ENCODE assay signal across 8 cellular contexts in genomic region chr2:8680931-8681760, GRCh38. TPM values are rescaled to one million over a fixed set of nuclear protein-coding genes. Genes with fewer than 3 reads are reported as not detected.
DNase-seq lines count a peak whose midpoint lies in the region; ATAC-seq and TF ChIP-seq lines count a peak whose summit lies in the region.

No MANE protein-coding gene starts in this region.

- TF ChIP-seq POLR2A in uterus (IDR thresholded peaks at IDR 0.05) = no peak

- TF ChIP-seq CTCF in DOHH2 (IDR thresholded peaks at IDR 0.05; ENCODE audit: low read depth, low read length, poor library complexity, severe bottlenecking) = no peak
- no peak for TF ChIP-seq CTCF in SK-N-SH (IDR thresholded peaks at IDR 0.05)
- TF ChIP-seq CTCF in cardiac muscle cell (IDR thresholded peaks at IDR 0.05; ENCODE audit: low read depth, low read length) = no peak
- TF ChIP-seq CTCF in uterus (IDR thresholded peaks at IDR 0.05) = no peak

- H4K20me1 ChIP-seq in DOHH2 (ENCODE audit: control insufficient read depth, insufficient read depth, low read depth, low read length) (peaks cover 7% of the 10 kb centered on the region; the same call in 1 of the 2 replicates), SK-N-SH (ENCODE audit: insufficient read depth) (peaks cover 33% of the 10 kb centered on the region)

- POLR2A ChIA-PET in SK-N-SH (lab: Yijun Ruan, JAX) = interaction anchor here (0.6 to 7.4 kb wide), 36 partner anchors 8 to 1673 kb away, joined by 3 to 154 read pairs (median 5); no protein-coding TSS in a partner anchor

- CTCF ChIA-PET in SK-N-SH (lab: Yijun Ruan, JAX) = interaction anchor here (0.6 to 4.9 kb wide), 15 partner anchors 8 to 1584 kb away, joined by 3 to 25 read pairs (median 4); no protein-coding TSS in a partner anchor

- H3K36me3 Mint-ChIP-seq in activated naive CD4-positive, alpha-beta T cell treated with anti-CD3 and anti-CD28 coated beads, Interleukin-2, amount 50 U/mL, for 72 hours = peaks cover 28 to 38% of the 10 kb centered on the region in 2 donors

- no peaks in the 10 kb centered on the region for H3K9me3 Mint-ChIP-seq in activated naive CD4-positive, alpha-beta T cell treated with anti-CD3 and anti-CD28 coated beads, Interleukin-2, amount 50 U/mL, for 72 hours

- H3K27ac ChIP-seq in DOHH2 (ENCODE audit: low read depth, low read length) (peak overlapping the region; percentile 79), SK-N-SH (ENCODE audit: low read depth in 2 of 2, low read length in 1 of 2) (peak overlapping the region; percentile 97 to 99), cardiac muscle cell (peak overlapping the region; percentile 100), uterus (peak overlapping the region; percentile 91 to 94)

- peak; percentile 18; the same call in 1 of the 2 replicates for TF ChIP-seq RAD21 in SK-N-SH (IDR thresholded peaks at IDR 0.05; ENCODE audit: low read length)

- H3K36me3 ChIP-seq in DOHH2 (ENCODE audit: control insufficient read depth, low read length) (peaks cover 18% of the 10 kb centered on the region), SK-N-SH (replicated peaks in 1 of 2; ENCODE audit: control insufficient read depth in 1 of 2, insufficient read depth in 2 of 2, low read length in 1 of 2) (peaks cover 0 to 20% of the 10 kb centered on the region in 2 experiments), cardiac muscle cell (no peaks in the 10 kb centered on the region), uterus (no peaks in the 10 kb centered on the region)

- peak overlapping the region; percentile 84 to 98 for H3K27ac Mint-ChIP-seq in activated naive CD4-positive, alpha-beta T cell treated with anti-CD3 and anti-CD28 coated beads, Interleukin-2, amount 50 U/mL, for 72 hours

- peak; percentile 94 for DNase-seq in NAMALWA (ENCODE audit: low spot score)
- peak; percentile 61 for DNase-seq in SK-N-SH
- peak; percentile 66 to 73 for DNase-seq in activated naive CD4-positive, alpha-beta T cell treated with anti-CD3 and anti-CD28 coated beads, Interleukin-2, amount 50 U/mL, for 72 hours (ENCODE audit: low spot score in 2 of 2)
- DNase-seq in cardiac muscle cell (ENCODE audit: low read depth in 1 of 2, low spot score in 1 of 2) = peak; percentile 87 to 89
- peak; percentile 72 for DNase-seq in pons (ENCODE audit: low spot score)
- DNase-seq in uterus = peak; percentile 52 to 54

- TF ChIP-seq EP300 in SK-N-SH (IDR thresholded peaks at IDR 0.05; ENCODE audit: borderline replicate concordance in 1 of 2, low read depth in 1 of 2, low read length in 1 of 2) = no peak

- H3K9me3 ChIP-seq in DOHH2 (ENCODE audit: control insufficient read depth, insufficient read depth, low read length) (no peaks in the 10 kb centered on the region), SK-N-SH (no peaks in the 10 kb centered on the region), cardiac muscle cell (ENCODE audit: low read depth) (no peaks in the 10 kb centered on the region), uterus (no peaks in the 10 kb centered on the region)

- H3K4me2 ChIP-seq in DOHH2 (ENCODE audit: low read length) (peak overlapping the region; percentile 72), SK-N-SH (peak overlapping the region; percentile 96)

- WGBS in SK-N-SH (ENCODE audit: low lambda C conversion rate) = 1% methylated on average over 29 of the region's 29 CpGs

- H3F3A ChIP-seq in DOHH2 (ENCODE audit: control insufficient read depth, insufficient read depth) (peaks cover 34% of the 10 kb centered on the region), SK-N-SH (replicated peaks; ENCODE audit: insufficient read depth) (peaks cover 63% of the 10 kb centered on the region)

- H3K4me3 ChIP-seq in DOHH2 (ENCODE audit: low read length) (peak overlapping the region; percentile 70), SK-N-SH (ENCODE audit: low read depth in 2 of 2, low read length in 1 of 2) (peak overlapping the region; percentile 77 to 80), cardiac muscle cell (peak overlapping the region; percentile 38), uterus (peak overlapping the region; percentile 45 to 80)

- ATAC-seq in activated naive CD4-positive, alpha-beta T cell treated with anti-CD3 and anti-CD28 coated beads, Interleukin-2, amount 50 U/mL, for 72 hours = peak; percentile 26 to 27
- no peak for ATAC-seq in HG03108 (IDR thresholded peaks at IDR 0.05; ENCODE audit: unreplicated experiment)

- peak overlapping the region; percentile 96 for H3K9ac ChIP-seq in SK-N-SH

- no peaks in the 10 kb centered on the region for H3K9me2 ChIP-seq in DOHH2 (replicated peaks; ENCODE audit: control insufficient read depth, low read length)
- H3K9me2 ChIP-seq in SK-N-SH = no peaks in the 10 kb centered on the region

- peaks cover 49% of the 10 kb centered on the region for H3K4me1 ChIP-seq in DOHH2 (ENCODE audit: control insufficient read depth, low read length)
- peaks cover 21 to 52% of the 10 kb centered on the region in 2 experiments for H3K4me1 ChIP-seq in SK-N-SH (ENCODE audit: control insufficient read depth in 1 of 2, insufficient read depth in 2 of 2, low read depth in 1 of 2, low read length in 1 of 2)
- H3K4me1 ChIP-seq in cardiac muscle cell (ENCODE audit: low read depth) = peaks cover 20% of the 10 kb centered on the region
- peaks cover 2 to 3% of the 10 kb centered on the region in 2 donors for H3K4me1 ChIP-seq in uterus

- intact Hi-C loops in uterus (cut with DNase I; ENCODE audit: low total_unique reads) = no loop called here

- peaks cover 11% of the 10 kb centered on the region for H3K27me3 ChIP-seq in DOHH2 (ENCODE audit: control insufficient read depth, low read length)
- no peaks in the 10 kb centered on the region for H3K27me3 ChIP-seq in SK-N-SH (ENCODE audit: insufficient read depth)
- no peaks in the 10 kb centered on the region for H3K27me3 ChIP-seq in cardiac muscle cell
- H3K27me3 ChIP-seq in uterus = no peaks in the 10 kb centered on the region

- peak overlapping the region; percentile 41 for H2AFZ ChIP-seq in SK-N-SH (ENCODE audit: low read depth)

- H3K79me2 ChIP-seq in DOHH2 (ENCODE audit: control insufficient read depth, low read length) = peaks cover 37% of the 10 kb centered on the region
- H3K79me2 ChIP-seq in SK-N-SH (ENCODE audit: insufficient read depth) = peaks cover 42% of the 10 kb centered on the region

TF ChIP-seq in SK-N-SH, 30 proteins besides CTCF, POLR2A, EP300 and RAD21 (continues in another document):
- no peak for TF ChIP-seq GABPA (IDR thresholded peaks at IDR 0.05; ENCODE audit: low read depth)
- TF ChIP-seq NRF1 (IDR thresholded peaks at IDR 0.05; ENCODE audit: low read depth, low read length) = no peak
- TF ChIP-seq, protein P1, sequence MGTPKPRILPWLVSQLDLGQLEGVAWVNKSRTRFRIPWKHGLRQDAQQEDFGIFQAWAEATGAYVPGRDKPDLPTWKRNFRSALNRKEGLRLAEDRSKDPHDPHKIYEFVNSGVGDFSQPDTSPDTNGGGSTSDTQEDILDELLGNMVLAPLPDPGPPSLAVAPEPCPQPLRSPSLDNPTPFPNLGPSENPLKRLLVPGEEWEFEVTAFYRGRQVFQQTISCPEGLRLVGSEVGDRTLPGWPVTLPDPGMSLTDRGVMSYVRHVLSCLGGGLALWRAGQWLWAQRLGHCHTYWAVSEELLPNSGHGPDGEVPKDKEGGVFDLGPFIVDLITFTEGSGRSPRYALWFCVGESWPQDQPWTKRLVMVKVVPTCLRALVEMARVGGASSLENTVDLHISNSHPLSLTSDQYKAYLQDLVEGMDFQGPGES (IDR thresholded peaks at IDR 0.05; ENCODE audit: low read depth, low read length) = no peak
- no peak for TF ChIP-seq NFIC (IDR thresholded peaks at IDR 0.05; ENCODE audit: borderline replicate concordance)
- TF ChIP-seq FOSL2 (IDR thresholded peaks at IDR 0.05; ENCODE audit: borderline replicate concordance, low read depth) = no peak
- TF ChIP-seq TAF1 (IDR thresholded peaks at IDR 0.05; ENCODE audit: borderline replicate concordance, low read depth, low read length) = no peak
- no peak; the same call in 1 of the 2 replicates for TF ChIP-seq TCF12 (IDR thresholded peaks at IDR 0.05)
- peak; percentile 22 for TF ChIP-seq SMC3 (IDR thresholded peaks at IDR 0.05; ENCODE audit: low read depth, low read length)
- no peak for TF ChIP-seq FOXM1 (IDR thresholded peaks at IDR 0.05; ENCODE audit: low read depth)
- TF ChIP-seq ELF1 (IDR thresholded peaks at IDR 0.05) = no peak
- no peak for TF ChIP-seq USF2 (IDR thresholded peaks at IDR 0.05; ENCODE audit: borderline replicate concordance, low read depth, low read length)
- TF ChIP-seq MXI1 (IDR thresholded peaks at IDR 0.05; ENCODE audit: low read depth, low read length) = peak; percentile 75
- TF ChIP-seq, protein P2, sequence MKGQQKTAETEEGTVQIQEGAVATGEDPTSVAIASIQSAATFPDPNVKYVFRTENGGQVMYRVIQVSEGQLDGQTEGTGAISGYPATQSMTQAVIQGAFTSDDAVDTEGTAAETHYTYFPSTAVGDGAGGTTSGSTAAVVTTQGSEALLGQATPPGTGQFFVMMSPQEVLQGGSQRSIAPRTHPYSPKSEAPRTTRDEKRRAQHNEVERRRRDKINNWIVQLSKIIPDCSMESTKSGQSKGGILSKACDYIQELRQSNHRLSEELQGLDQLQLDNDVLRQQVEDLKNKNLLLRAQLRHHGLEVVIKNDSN (IDR thresholded peaks at IDR 0.05; ENCODE audit: borderline replicate concordance, low read depth) = no peak
- no peak for TF ChIP-seq RFX5 (IDR thresholded peaks at IDR 0.05; ENCODE audit: low read length)
- TF ChIP-seq SIN3A (IDR thresholded peaks at IDR 0.05; ENCODE audit: borderline replicate concordance, low read depth, low read length) = no peak
- no peak for TF ChIP-seq FOXJ3 (CRISPR knock-in tag; IDR thresholded peaks at IDR 0.05)
- TF ChIP-seq POLR2AphosphoS5 (IDR thresholded peaks at IDR 0.05; ENCODE audit: low read depth, low read length) = no peak

RNA-seq across cellular contexts. Expression of gene ID2, which starts 0.7 kb away (rescaled TPM):
- polyA plus RNA-seq in SK-N-SH (2012; rRNA removed) (385 and 459 TPM in 2 replicates), cardiac muscle cell (409 and 527 TPM in 2 replicates)
- polyA plus RNA-seq in SK-N-SH (2012; cell fraction: cytosol; rRNA removed) = 248 and 348 TPM in 2 replicates
- 418 and 472 TPM in 2 replicates for polyA plus RNA-seq in SK-N-SH (2012; cell fraction: nucleus; rRNA removed)
- 100 to 1,000 TPM in 1 of 2 donors, 10 to 100 TPM in 1; 42.8 to 272 TPM for total RNA-seq in activated naive CD4-positive, alpha-beta T cell treated with anti-CD3 and anti-CD28 coated beads, Interleukin-2, amount 50 U/mL, for 72 hours
- total RNA-seq in cardiac muscle cell (626 and 780 TPM in 2 replicates), uterus (100 to 1,000 TPM in 2 of 4 donors, 10 to 100 TPM in 2; 36.9 to 341 (median 176) TPM)
